Comparison of ENCODE assay signal across 1 cellular context in the genomic region with DNA sequence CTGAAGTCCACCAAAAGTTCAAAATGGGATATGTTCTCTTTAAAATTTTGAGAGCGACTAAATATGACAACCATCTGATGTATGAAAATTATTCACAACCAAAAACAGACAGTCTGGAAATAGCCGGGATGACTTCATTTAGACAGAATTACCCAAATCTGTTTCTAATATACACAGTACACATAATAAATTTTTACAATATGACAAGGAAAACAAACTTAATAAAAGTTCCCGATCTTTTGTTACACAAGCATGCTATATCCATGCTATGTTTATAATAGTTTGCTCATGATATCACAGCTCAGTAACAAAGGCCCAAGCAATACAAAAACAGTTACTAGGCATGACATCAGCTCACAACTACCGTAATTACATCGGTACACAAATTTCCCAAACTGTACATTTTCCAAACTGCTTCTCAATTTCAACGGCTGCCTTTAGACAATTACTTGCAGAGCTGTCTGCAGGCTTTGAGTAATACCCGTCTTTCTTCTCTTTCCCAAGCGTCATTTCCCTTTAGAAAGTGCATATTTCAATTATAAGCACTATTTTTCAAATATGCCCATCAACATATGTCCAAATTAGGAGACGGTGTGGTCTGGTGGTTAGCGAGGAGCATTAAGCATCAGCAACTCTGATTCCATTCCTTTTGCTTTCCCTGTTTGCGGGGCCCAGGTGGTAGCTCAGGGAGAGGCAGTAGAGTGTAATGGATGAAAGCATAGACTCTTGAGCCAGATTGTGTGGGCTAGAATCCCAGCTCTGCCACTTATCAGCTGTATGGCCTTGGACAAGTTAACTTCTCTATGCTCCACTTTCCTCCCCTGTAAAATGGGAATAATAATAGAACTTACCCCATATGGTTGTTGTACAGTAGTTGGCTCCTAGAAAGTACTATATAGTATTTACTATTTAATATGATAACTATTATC.
TF ChIP-seq lines count a peak whose summit lies in the region.

No MANE protein-coding gene starts in this region.

TF ChIP-seq in HEK293, 187 proteins besides CTCF, POLR2A, EP300 and RAD21 (continued from another document):
- TF ChIP-seq, protein P1, sequence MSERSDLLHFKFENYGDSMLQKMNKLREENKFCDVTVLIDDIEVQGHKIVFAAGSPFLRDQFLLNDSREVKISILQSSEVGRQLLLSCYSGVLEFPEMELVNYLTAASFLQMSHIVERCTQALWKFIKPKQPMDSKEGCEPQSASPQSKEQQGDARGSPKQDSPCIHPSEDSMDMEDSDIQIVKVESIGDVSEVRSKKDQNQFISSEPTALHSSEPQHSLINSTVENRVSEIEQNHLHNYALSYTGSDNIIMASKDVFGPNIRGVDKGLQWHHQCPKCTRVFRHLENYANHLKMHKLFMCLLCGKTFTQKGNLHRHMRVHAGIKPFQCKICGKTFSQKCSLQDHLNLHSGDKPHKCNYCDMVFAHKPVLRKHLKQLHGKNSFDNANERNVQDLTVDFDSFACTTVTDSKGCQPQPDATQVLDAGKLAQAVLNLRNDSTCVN (tag by site-specific recombination; optimal IDR thresholded peaks at IDR 0.05): no peak
- TF ChIP-seq, protein P2, sequence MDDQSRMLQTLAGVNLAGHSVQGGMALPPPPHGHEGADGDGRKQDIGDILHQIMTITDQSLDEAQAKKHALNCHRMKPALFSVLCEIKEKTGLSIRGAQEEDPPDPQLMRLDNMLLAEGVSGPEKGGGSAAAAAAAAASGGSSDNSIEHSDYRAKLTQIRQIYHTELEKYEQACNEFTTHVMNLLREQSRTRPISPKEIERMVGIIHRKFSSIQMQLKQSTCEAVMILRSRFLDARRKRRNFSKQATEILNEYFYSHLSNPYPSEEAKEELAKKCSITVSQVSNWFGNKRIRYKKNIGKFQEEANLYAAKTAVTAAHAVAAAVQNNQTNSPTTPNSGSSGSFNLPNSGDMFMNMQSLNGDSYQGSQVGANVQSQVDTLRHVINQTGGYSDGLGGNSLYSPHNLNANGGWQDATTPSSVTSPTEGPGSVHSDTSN (CRISPR knock-in tag; IDR thresholded peaks at IDR 0.05): no peak
- TF ChIP-seq KLF17 (tag by site-specific recombination; IDR thresholded peaks at IDR 0.05) (peak; percentile 77), ZNF701 (tag by site-specific recombination; IDR thresholded peaks at IDR 0.05) (no peak), ZNF324 (tag by site-specific recombination; IDR thresholded peaks at IDR 0.05) (peak; percentile 89), GFI1B (tag by site-specific recombination; IDR thresholded peaks at IDR 0.05) (peak; percentile 88), KLF8 (tag by site-specific recombination; IDR thresholded peaks at IDR 0.05) (peak; percentile 86), ZNF629 (tag by site-specific recombination; IDR thresholded peaks at IDR 0.05) (peak; percentile 98), EGR2 (tag by site-specific recombination; IDR thresholded peaks at IDR 0.05; ENCODE audit: low read depth) (no peak), ZNF623 (tag by site-specific recombination; IDR thresholded peaks at IDR 0.05) (peak; percentile 24; the same call in 1 of the 2 replicates), ZSCAN23 (tag by site-specific recombination; IDR thresholded peaks at IDR 0.05) (peak; percentile 91), KLF9 (tag by site-specific recombination; IDR thresholded peaks at IDR 0.05; ENCODE audit: low read depth) (peak; percentile 17; the same call in 1 of the 2 replicates), ZNF148 (tag by site-specific recombination; IDR thresholded peaks at IDR 0.05; ENCODE audit: borderline replicate concordance) (no peak), ZNF366 (tag by site-specific recombination; conservative IDR thresholded peaks at IDR 0.05) (peak; percentile 97), ZNF514 (tag by site-specific recombination; IDR thresholded peaks at IDR 0.05) (no peak), ZNF664 (tag by site-specific recombination; IDR thresholded peaks at IDR 0.05) (peak; percentile 54), SCRT1 (tag by site-specific recombination; IDR thresholded peaks at IDR 0.05; ENCODE audit: borderline replicate concordance) (peak; percentile 45; the same call in 1 of the 2 replicates), ZNF398 (tag by site-specific recombination; IDR thresholded peaks at IDR 0.05) (0 out of 2 replicates have a peak, but pooled peaks have one; percentile 30)
- TF ChIP-seq, protein P3, sequence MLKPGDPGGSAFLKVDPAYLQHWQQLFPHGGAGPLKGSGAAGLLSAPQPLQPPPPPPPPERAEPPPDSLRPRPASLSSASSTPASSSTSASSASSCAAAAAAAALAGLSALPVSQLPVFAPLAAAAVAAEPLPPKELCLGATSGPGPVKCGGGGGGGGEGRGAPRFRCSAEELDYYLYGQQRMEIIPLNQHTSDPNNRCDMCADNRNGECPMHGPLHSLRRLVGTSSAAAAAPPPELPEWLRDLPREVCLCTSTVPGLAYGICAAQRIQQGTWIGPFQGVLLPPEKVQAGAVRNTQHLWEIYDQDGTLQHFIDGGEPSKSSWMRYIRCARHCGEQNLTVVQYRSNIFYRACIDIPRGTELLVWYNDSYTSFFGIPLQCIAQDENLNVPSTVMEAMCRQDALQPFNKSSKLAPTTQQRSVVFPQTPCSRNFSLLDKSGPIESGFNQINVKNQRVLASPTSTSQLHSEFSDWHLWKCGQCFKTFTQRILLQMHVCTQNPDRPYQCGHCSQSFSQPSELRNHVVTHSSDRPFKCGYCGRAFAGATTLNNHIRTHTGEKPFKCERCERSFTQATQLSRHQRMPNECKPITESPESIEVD (tag by site-specific recombination; IDR thresholded peaks at IDR 0.05): peak; percentile 96
- TF ChIP-seq, protein P4, sequence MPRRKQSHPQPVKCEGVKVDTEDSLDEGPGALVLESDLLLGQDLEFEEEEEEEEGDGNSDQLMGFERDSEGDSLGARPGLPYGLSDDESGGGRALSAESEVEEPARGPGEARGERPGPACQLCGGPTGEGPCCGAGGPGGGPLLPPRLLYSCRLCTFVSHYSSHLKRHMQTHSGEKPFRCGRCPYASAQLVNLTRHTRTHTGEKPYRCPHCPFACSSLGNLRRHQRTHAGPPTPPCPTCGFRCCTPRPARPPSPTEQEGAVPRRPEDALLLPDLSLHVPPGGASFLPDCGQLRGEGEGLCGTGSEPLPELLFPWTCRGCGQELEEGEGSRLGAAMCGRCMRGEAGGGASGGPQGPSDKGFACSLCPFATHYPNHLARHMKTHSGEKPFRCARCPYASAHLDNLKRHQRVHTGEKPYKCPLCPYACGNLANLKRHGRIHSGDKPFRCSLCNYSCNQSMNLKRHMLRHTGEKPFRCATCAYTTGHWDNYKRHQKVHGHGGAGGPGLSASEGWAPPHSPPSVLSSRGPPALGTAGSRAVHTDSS (tag by site-specific recombination; IDR thresholded peaks at IDR 0.05): no peak
- TF ChIP-seq, protein P5, sequence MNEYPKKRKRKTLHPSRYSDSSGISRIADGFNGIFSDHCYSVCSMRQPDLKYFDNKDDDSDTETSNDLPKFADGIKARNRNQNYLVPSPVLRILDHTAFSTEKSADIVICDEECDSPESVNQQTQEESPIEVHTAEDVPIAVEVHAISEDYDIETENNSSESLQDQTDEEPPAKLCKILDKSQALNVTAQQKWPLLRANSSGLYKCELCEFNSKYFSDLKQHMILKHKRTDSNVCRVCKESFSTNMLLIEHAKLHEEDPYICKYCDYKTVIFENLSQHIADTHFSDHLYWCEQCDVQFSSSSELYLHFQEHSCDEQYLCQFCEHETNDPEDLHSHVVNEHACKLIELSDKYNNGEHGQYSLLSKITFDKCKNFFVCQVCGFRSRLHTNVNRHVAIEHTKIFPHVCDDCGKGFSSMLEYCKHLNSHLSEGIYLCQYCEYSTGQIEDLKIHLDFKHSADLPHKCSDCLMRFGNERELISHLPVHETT (tag by site-specific recombination; IDR thresholded peaks at IDR 0.05): peak; percentile 97
- TF ChIP-seq, protein P6, sequence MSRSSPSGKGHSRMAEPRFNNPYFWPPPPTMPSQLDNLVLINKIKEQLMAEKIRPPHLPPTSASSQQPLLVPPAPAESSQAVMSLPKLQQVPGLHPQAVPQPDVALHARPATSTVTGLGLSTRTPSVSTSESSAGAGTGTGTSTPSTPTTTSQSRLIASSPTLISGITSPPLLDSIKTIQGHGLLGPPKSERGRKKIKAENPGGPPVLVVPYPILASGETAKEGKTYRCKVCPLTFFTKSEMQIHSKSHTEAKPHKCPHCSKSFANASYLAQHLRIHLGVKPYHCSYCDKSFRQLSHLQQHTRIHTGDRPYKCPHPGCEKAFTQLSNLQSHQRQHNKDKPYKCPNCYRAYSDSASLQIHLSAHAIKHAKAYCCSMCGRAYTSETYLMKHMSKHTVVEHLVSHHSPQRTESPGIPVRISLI (tag by site-specific recombination; IDR thresholded peaks at IDR 0.05): peak; percentile 77; the same call in 1 of the 2 replicates
- TF ChIP-seq, protein P7, sequence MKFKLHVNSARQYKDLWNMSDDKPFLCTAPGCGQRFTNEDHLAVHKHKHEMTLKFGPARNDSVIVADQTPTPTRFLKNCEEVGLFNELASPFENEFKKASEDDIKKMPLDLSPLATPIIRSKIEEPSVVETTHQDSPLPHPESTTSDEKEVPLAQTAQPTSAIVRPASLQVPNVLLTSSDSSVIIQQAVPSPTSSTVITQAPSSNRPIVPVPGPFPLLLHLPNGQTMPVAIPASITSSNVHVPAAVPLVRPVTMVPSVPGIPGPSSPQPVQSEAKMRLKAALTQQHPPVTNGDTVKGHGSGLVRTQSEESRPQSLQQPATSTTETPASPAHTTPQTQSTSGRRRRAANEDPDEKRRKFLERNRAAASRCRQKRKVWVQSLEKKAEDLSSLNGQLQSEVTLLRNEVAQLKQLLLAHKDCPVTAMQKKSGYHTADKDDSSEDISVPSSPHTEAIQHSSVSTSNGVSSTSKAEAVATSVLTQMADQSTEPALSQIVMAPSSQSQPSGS (tag by site-specific recombination; IDR thresholded peaks at IDR 0.05; ENCODE audit: low read depth): peak; percentile 90
